10 cellular contexts compared by ENCODE assay signal in the genomic region with DNA sequence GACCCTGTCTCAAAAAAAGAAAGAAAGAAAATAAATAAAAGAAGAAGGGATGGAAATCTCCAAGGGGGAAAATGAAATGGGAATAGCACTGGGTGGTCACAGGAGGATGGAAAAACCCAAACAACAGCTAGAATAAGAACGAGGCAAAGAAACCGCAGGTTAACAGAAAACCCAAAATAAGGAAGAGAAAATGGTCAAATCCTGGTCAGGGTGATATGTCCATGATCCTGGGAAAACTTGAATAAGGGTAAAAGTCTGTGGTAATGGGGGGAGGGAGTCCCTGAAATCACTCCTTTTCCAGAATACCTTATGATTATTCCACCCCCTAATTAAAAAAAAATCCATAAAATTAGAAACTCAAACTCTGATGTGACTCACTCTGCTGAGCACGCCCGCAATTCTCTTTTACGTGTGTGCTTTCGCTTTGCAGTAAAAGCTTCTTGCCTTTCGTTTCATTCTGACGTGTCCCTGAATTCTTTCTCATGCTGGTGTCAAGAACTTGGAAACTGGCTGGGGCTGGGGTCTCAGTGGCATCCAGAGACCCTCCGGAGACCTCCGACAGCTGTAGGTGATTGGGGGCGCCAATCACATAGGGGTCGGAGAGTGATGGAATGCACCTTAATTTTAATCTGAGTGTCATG. TPM values are rescaled to one million over a fixed set of nuclear protein-coding genes. Genes with fewer than 3 reads are reported as not detected.
DNase-seq lines count a peak whose midpoint lies in the region; ATAC-seq and TF ChIP-seq lines count a peak whose summit lies in the region.
"Had no signal": no experiment of that assay in that cellular context is flagged by ENCODE, and none has a peak within 500 bp of the region (broad histone marks: within the 10 kb centered on the region; RNA-seq: fewer than 3 reads in every experiment).

No MANE protein-coding gene starts in this region.

- peak in 1 of 3 donors; percentile 35 for DNase-seq in CD4-positive, CD25-positive, alpha-beta regulatory T cell
- DNase-seq in GM19240 (ENCODE audit: insufficient read length, low spot score): peak; percentile 56
- DNase-seq in activated T-cell treated with anti-CD3 and anti-CD28 coated beads, Interleukin-2, amount 50 U/mL, for 72 hours: peak; percentile 11 to 30
- no peak for DNase-seq in HEK293T (ENCODE audit: extremely low spot score)
- no peak for DNase-seq in iPS-NIHi11 (ENCODE audit: low spot score)
- DNase-seq in NCI-H187 treated with DMSO at 0.1 percent for 48 hours (lab: John Stamatoyannopoulos, UW): no peak
- no peak for DNase-seq in activated gamma-delta T cell treated with Interleukin-2 at 50 U/mL for 16 hours
- DNase-seq: effector memory CD4-positive, alpha-beta T cell; NCI-H446 had no signal

- POLR2A ChIA-PET in HEK293T (lab: Yijun Ruan, JAX): no interaction called here

- H3K27me3 Mint-ChIP-seq in CD4-positive, CD25-positive, alpha-beta regulatory T cell: peaks cover 7% of the 10 kb centered on the region
- no peaks in the 10 kb centered on the region for H3K27me3 Mint-ChIP-seq in activated T-cell treated with anti-CD3 and anti-CD28 coated beads, Interleukin-2, amount 50 U/mL, for 72 hours (ENCODE audit: low read depth)

- peaks cover under 1% of the 10 kb centered on the region for H3K4me1 ChIP-seq in CD4-positive, CD25-positive, alpha-beta regulatory T cell (ENCODE audit: control insufficient read depth, insufficient read depth, low read length, poor library complexity, severe bottlenecking)

- no peaks in the 10 kb centered on the region for H3K36me3 ChIP-seq in CD4-positive, CD25-positive, alpha-beta regulatory T cell (ENCODE audit: control insufficient read depth, insufficient read depth, low read length)

- no peaks in the 10 kb centered on the region for H3K9me3 ChIP-seq in CD4-positive, CD25-positive, alpha-beta regulatory T cell (ENCODE audit: control insufficient read depth in 2 of 2, low read length in 2 of 2)

- no peak for ATAC-seq in CD4-positive, CD25-positive, alpha-beta regulatory T cell (ENCODE audit: low read depth in 2 of 2)
- ATAC-seq in HG03432 (IDR thresholded peaks at IDR 0.05; ENCODE audit: unreplicated experiment): peak; percentile 42
- ATAC-seq in activated T-cell treated with anti-CD3 and anti-CD28 coated beads, Interleukin-2, amount 50 U/mL, for 72 hours (replicated peaks in 1 of 2): peak in 1 of 2 donors; percentile 18

- H3K27ac ChIP-seq in CD4-positive, CD25-positive, alpha-beta regulatory T cell (ENCODE audit: insufficient read depth, low read length, poor library complexity, severe bottlenecking): no peak overlapping the region

- H3K27ac Mint-ChIP-seq in CD4-positive, CD25-positive, alpha-beta regulatory T cell: peak overlapping the region in 1 of 3 donors; percentile 51
- H3K27ac Mint-ChIP-seq in activated T-cell treated with anti-CD3 and anti-CD28 coated beads, Interleukin-2, amount 50 U/mL, for 72 hours: peak overlapping the region; percentile 88

- H3K4me3 Mint-ChIP-seq in CD4-positive, CD25-positive, alpha-beta regulatory T cell: peak overlapping the region in 3 of 4 donors; percentile 27 to 51 (median 40)
- H3K4me3 Mint-ChIP-seq in activated T-cell treated with anti-CD3 and anti-CD28 coated beads, Interleukin-2, amount 50 U/mL, for 72 hours: peak overlapping the region; percentile 7 to 46

- CTCF ChIA-PET in HEK293T (lab: Yijun Ruan, JAX): no interaction called here

- H3K4me3 ChIP-seq in CD4-positive, CD25-positive, alpha-beta regulatory T cell (ENCODE audit: low read depth, low read length): peak overlapping the region; percentile 55

- H3K4me1 Mint-ChIP-seq in CD4-positive, CD25-positive, alpha-beta regulatory T cell: peaks cover 0 to 17% (median 6%) of the 10 kb centered on the region in 4 donors
- H3K4me1 Mint-ChIP-seq in activated T-cell treated with anti-CD3 and anti-CD28 coated beads, Interleukin-2, amount 50 U/mL, for 72 hours (ENCODE audit: low read depth): peaks cover 21% of the 10 kb centered on the region

- peaks cover 0 to 4% (median 2%) of the 10 kb centered on the region in 7 donors for H3K9me3 Mint-ChIP-seq in CD4-positive, CD25-positive, alpha-beta regulatory T cell
- H3K9me3 Mint-ChIP-seq in activated T-cell treated with anti-CD3 and anti-CD28 coated beads, Interleukin-2, amount 50 U/mL, for 72 hours: peaks cover 2 to 9% of the 10 kb centered on the region in 2 donors

- no peaks in the 10 kb centered on the region for H3K27me3 ChIP-seq in CD4-positive, CD25-positive, alpha-beta regulatory T cell (ENCODE audit: control insufficient read depth, insufficient read depth, low read length)

- no peaks in the 10 kb centered on the region for H3K36me3 Mint-ChIP-seq in CD4-positive, CD25-positive, alpha-beta regulatory T cell
- H3K36me3 Mint-ChIP-seq in activated T-cell treated with anti-CD3 and anti-CD28 coated beads, Interleukin-2, amount 50 U/mL, for 72 hours (ENCODE audit: insufficient read depth in 2 of 2): peaks cover 4 to 8% of the 10 kb centered on the region in 2 donors

TF ChIP-seq in HEK293T, 16 proteins besides CTCF, POLR2A, EP300 and RAD21:
- TF ChIP-seq SP1 (IDR thresholded peaks at IDR 0.05): no peak
- no peak for TF ChIP-seq ZNF384 (IDR thresholded peaks at IDR 0.05)
- TF ChIP-seq BHLHE40 (IDR thresholded peaks at IDR 0.05; ENCODE audit: borderline replicate concordance): no peak

RNA-seq across cellular contexts. Expression of gene NAXD, which starts 4.3 kb away (rescaled TPM):
- total RNA-seq in CD4-positive, CD25-positive, alpha-beta regulatory T cell: 20.8 TPM
- polyA plus RNA-seq in CD4-positive, CD25-positive, alpha-beta regulatory T cell: 10 to 100 TPM; 21.1 to 28.2 (median 24.8) TPM
- 10 to 100 TPM; 27.4 to 29.4 TPM for total RNA-seq in activated T-cell treated with anti-CD3 and anti-CD28 coated beads, Interleukin-2, amount 50 U/mL, for 72 hours

RNA-seq across cellular contexts. Expression of gene RAB20, which starts 49.6 kb away (rescaled TPM):
- not detected for total RNA-seq in CD4-positive, CD25-positive, alpha-beta regulatory T cell
- polyA plus RNA-seq in CD4-positive, CD25-positive, alpha-beta regulatory T cell: 1 to 10 TPM; 1.2 to 4.7 (median 2.4) TPM
- total RNA-seq in activated T-cell treated with anti-CD3 and anti-CD28 coated beads, Interleukin-2, amount 50 U/mL, for 72 hours: 1 to 10 TPM; 1.8 to 3.0 TPM

Comparison
In these comparisons a context has a peak if more than half of its experiments do, and no peak if none do; other contexts are left out.
1. DNase-seq: peak in GM19240 (single experiment) and activated T-cell treated with anti-CD3 and anti-CD28 coated beads, Interleukin-2, amount 50 U/mL, for 72 hours (2 of 2); none in HEK293T (single experiment), iPS-NIHi11 (single experiment), NCI-H187 treated with DMSO at 0.1 percent for 48 hours (single experiment) and activated gamma-delta T cell treated with Interleukin-2 at 50 U/mL for 16 hours (single experiment).